In the genomic region with DNA sequence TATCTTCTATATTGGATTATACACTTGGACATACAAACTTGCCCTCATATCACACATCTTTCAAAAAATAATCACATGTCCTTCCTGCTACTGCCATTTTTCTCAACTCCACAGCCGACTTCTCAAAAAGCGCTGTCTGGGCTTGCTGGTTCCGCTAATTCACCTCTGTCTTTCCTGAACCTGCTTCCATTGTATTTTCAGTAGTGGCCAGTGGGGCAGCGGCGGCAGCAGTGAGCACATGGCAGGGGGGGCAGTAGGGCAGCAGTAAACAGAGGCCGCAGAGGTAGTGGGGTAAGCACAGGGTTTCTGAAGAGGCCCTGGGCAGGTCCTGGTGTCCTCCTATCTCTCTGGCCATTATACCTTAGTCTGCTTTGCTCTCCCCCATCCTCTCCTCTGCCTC, we compare ENCODE assay signal across 11 cellular contexts.
A peak's percentile ranks its signal among the peaks of the same experiment; 100 is the strongest.
DNase-seq lines count a peak whose midpoint lies in the region; TF ChIP-seq lines count a peak whose summit lies in the region.
"Had no signal": no experiment of that assay in that cellular context is flagged by ENCODE, and none has a peak within 500 bp of the region (broad histone marks: within the 10 kb centered on the region; RNA-seq: fewer than 3 reads in every experiment).

No MANE protein-coding gene starts in this region.

- no peaks in the 10 kb centered on the region for H3K9me3 ChIP-seq in A673 (ENCODE audit: low read depth, low read length, poor library complexity, severe bottlenecking)

- H3K36me3 ChIP-seq in A673 (ENCODE audit: insufficient read depth, low read length, poor library complexity, severe bottlenecking): no peaks in the 10 kb centered on the region

- intact Hi-C loops in A673 (cut with micrococcal nuclease; ENCODE audit: unreplicated experiment): no loop called here
- intact Hi-C loops in dorsolateral prefrontal cortex (cut with DNase I): no loop called here

- peak; percentile 40 for TF ChIP-seq CTCF in A673 (conservative IDR thresholded peaks at IDR 0.05; ENCODE audit: low read depth, low read length)
- TF ChIP-seq CTCF in GM12873 (IDR thresholded peaks at IDR 0.05; ENCODE audit: insufficient read depth, low read depth, low read length, missing control alignments): peak; percentile 33
- TF ChIP-seq CTCF in RWPE1 (conservative IDR thresholded peaks at IDR 0.05; ENCODE audit: low read depth): no peak; the same call in 1 of the 2 replicates
- TF ChIP-seq CTCF in fibroblast of villous mesenchyme (IDR thresholded peaks at IDR 0.05; ENCODE audit: insufficient read depth, low read depth, low read length): peak; percentile 36
- peak in 2 of 56 donors; percentile 9 to 15 for TF ChIP-seq CTCF in dorsolateral prefrontal cortex (IDR thresholded peaks at IDR 0.05 in 54 of 56, conservative IDR thresholded peaks at IDR 0.05 in 2 of 56; ENCODE audit: low read depth in 1 of 56, partially characterized antibody in 56 of 56)

- no TSS peak for BruUV-seq in A673 (replicated peaks; lab: Mats Ljungman, UMichigan)

- CTCF ChIA-PET in A673 (lab: Charles Lee) (no interaction called here), RWPE1 (lab: Yijun Ruan, JAX) (no interaction called here)

- no peaks in the 10 kb centered on the region for H3K4me1 ChIP-seq in A673 (ENCODE audit: insufficient read depth, low read length, poor library complexity, severe bottlenecking)

- no peak overlapping the region for H3K4me3 ChIP-seq in A673 (ENCODE audit: low read depth, low read length, poor library complexity, severe bottlenecking)
- H3K4me3 ChIP-seq in fibroblast of villous mesenchyme (ENCODE audit: low read depth, low read length): no peak overlapping the region
- H3K4me3 ChIP-seq in dorsolateral prefrontal cortex: no peak overlapping the region

- H3K27ac ChIP-seq in A673 (ENCODE audit: low read depth, low read length, poor library complexity, severe bottlenecking): no peak overlapping the region
- H3K27ac ChIP-seq in RWPE1: no peak overlapping the region
- no peak overlapping the region for H3K27ac ChIP-seq in dorsolateral prefrontal cortex

- DNase-seq in A673 (ENCODE audit: low spot score) (no peak), RWPE1 (ENCODE audit: low spot score) (peak; percentile 8), fibroblast of villous mesenchyme (ENCODE audit: low read depth) (no peak), SIG-M5 (lab: John Stamatoyannopoulos, UW) (no peak), dorsolateral prefrontal cortex (no peak)
- no peak for DNase-seq in stimulated activated CD4-positive, alpha-beta T cell treated with anti-CD3 and anti-CD28 coated beads, Interleukin-4, amount 100 ng/mL, for 1 hour
- no peak for DNase-seq in activated CD8-positive, alpha-beta memory T cell treated with anti-CD3 and anti-CD28 coated beads, Interleukin-2, amount 50 U/mL, for 48 hours
- DNase-seq: activated CD4-positive, CD25-positive, alpha-beta regulatory T cell treated with anti-CD3 and anti-CD28 coated beads, Interleukin-2, amount 50 U/mL, for 72 hours; NCI-H1694 treated with DMSO at 0.1 percent for 48 hours; nucleus accumbens had no signal

- H3K27me3 ChIP-seq in A673 (replicated peaks; ENCODE audit: insufficient read depth, low read depth, low read length, poor library complexity): peaks cover 26% of the 10 kb centered on the region
- peaks cover 0 to 36% (median 3%) of the 10 kb centered on the region in 45 donors for H3K27me3 ChIP-seq in dorsolateral prefrontal cortex

- POLR2A ChIA-PET in A673 (lab: Charles Lee; ENCODE audit: low non-redundant PET) (no interaction called here), RWPE1 (lab: Yijun Ruan, JAX; ENCODE audit: low non-redundant PET) (no interaction called here)
